Comparison of ENCODE assay signal across 8 cellular contexts in the genomic region with DNA sequence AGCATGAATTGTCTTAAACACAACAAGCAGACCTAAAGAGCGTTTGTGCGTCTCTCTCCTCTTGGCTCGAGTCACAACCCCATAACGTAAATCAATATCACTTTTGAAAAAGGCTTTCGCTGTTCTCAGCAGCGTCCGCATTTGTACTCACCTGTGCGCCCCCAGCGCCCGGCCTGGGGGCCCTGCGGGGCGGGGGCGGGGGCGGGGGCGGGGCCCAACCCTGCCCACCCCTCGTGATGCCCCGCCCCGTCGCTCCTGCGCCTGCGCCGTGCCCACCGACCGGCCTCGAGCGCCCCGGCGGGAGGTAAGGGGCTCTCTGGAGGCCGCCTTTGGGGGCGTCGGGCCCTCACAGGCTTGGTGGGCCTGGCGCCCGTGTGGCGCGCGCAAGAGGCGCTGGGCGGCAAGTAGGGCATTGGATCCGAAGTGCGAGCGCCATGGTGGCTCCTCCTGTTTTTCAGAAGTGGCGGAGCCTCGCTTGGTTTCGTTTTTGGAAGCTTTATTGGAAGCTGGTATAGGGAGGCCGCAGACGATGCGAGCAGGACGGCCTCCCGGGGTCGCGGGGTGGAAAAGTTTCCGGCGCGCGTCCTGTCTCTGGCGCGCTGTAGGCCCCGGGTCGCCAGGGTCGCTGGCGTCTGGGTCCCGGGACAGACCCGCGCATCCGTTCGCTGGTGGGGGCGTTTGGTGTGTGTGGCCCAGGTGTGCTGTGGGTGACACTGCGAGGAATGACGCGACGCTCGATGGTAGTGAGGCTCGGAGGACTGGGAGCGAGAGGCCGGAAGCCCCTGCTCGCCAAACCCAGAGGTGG. TPM values are rescaled to one million over a fixed set of nuclear protein-coding genes. Genes with fewer than 3 reads are reported as not detected.
DNase-seq lines count a peak whose midpoint lies in the region; ATAC-seq and TF ChIP-seq lines count a peak whose summit lies in the region.

Gene STX17, plus strand, starts transcription at position 252 of the 805 bp plus-strand sequence. CDS start 8,586 bp downstream, outside the sequence.

- H3K27ac ChIP-seq in liver (ENCODE audit: low read depth in 1 of 2, low read length in 2 of 2) = peak within 1 kb of the TSS; percentile 98 to 99

- TF ChIP-seq CTCF in liver (IDR thresholded peaks at IDR 0.05; ENCODE audit: low read depth, low read length, missing input control) = no peak

- H3K36me3 ChIP-seq in liver (ENCODE audit: control insufficient read depth in 4 of 4, insufficient read depth in 3 of 4, low read depth in 1 of 4, low read length in 3 of 4) = no peaks in the 10 kb centered on the region

- peak within 1 kb of the TSS; percentile 89 to 98 (median 96) for H3K4me3 ChIP-seq in liver (ENCODE audit: low read depth in 1 of 3, low read length in 3 of 3)

- WGBS in liver = under 1% methylated on average over 76 of the region's 76 CpGs

- no peaks in the 10 kb centered on the region for H3K9me3 ChIP-seq in liver (ENCODE audit: control insufficient read depth in 4 of 4, low read length in 3 of 4)

- DNase-seq in AG20443 (ENCODE audit: low spot score) (peak; percentile 98), NCI-H510A treated with DMSO at 0.1 percent for 48 hours (lab: John Stamatoyannopoulos, UW) (peak; percentile 67), dermis blood vessel endothelial cell (peak; percentile 76)
- DNase-seq in activated CD4-positive, alpha-beta T cell treated with anti-CD3 and anti-CD28 coated beads, Interleukin-2, amount 50 U/mL, for 24 hours (ENCODE audit: low read depth in 1 of 2, low spot score in 1 of 2) = peak; percentile 68 to 72
- peak; percentile 81 for DNase-seq in stimulated activated CD4-positive, alpha-beta T cell treated with anti-CD3 and anti-CD28 coated beads, Interleukin-4, amount 100 ng/mL, for 24 hours

- H3K27me3 ChIP-seq in liver (ENCODE audit: control insufficient read depth in 4 of 4, insufficient read depth in 4 of 4, low read length in 3 of 4) = no peaks in the 10 kb centered on the region

- ATAC-seq in GM19023 (IDR thresholded peaks at IDR 0.05; ENCODE audit: unreplicated experiment) = peak; percentile 87
- ATAC-seq in HG03280 (IDR thresholded peaks at IDR 0.05; ENCODE audit: unreplicated experiment) = peak; percentile 87

- H3K4me1 ChIP-seq in liver (ENCODE audit: control insufficient read depth in 4 of 4, insufficient read depth in 4 of 4, low read length in 3 of 4) = peaks cover 3 to 18% (median 14%) of the 10 kb centered on the region in 4 donors

- H3K9ac ChIP-seq in liver (ENCODE audit: low read depth in 1 of 2, low read length in 2 of 2) = peak within 1 kb of the TSS; percentile 87 to 92

- TF ChIP-seq RAD21 in liver (IDR thresholded peaks at IDR 0.05) = peak in 1 of 2 donors; percentile 23

TF ChIP-seq in liver, 16 proteins besides CTCF, POLR2A, EP300 and RAD21:
- TF ChIP-seq HNF4A (conservative IDR thresholded peaks at IDR 0.05) (no peak), JUND (IDR thresholded peaks at IDR 0.05) (no peak), RXRA (IDR thresholded peaks at IDR 0.05) (peak; percentile 5 to 23), GABPA (IDR thresholded peaks at IDR 0.05 in 1 of 2, conservative IDR thresholded peaks at IDR 0.05 in 1 of 2) (no peak), ATF3 (IDR thresholded peaks at IDR 0.05) (no peak), TAF1 (conservative IDR thresholded peaks at IDR 0.05) (peak; percentile 44), ZBTB33 (IDR thresholded peaks at IDR 0.05) (no peak), SP1 (IDR thresholded peaks at IDR 0.05) (peak; percentile 27), FOXA2 (IDR thresholded peaks at IDR 0.05) (no peak), NR2F2 (IDR thresholded peaks at IDR 0.05) (peak; percentile 43), EGR1 (IDR thresholded peaks at IDR 0.05; ENCODE audit: low read depth in 2 of 2) (peak in 1 of 2 donors; percentile 3), HNF4G (IDR thresholded peaks at IDR 0.05) (no peak), FOXA1 (IDR thresholded peaks at IDR 0.05) (no peak), REST (IDR thresholded peaks at IDR 0.05) (peak; percentile 60), YY1 (IDR thresholded peaks at IDR 0.05) (peak; percentile 88)
- TF ChIP-seq, protein P1, sequence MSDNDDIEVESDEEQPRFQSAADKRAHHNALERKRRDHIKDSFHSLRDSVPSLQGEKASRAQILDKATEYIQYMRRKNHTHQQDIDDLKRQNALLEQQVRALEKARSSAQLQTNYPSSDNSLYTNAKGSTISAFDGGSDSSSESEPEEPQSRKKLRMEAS (IDR thresholded peaks at IDR 0.05) = no peak
TF ChIP-seq in liver: peak in this region for 7.

RNA-seq across cellular contexts. Expression of gene STX17, which starts in this region (rescaled TPM):
- total RNA-seq in dermis blood vessel endothelial cell (21.6 and 23.1 TPM in 2 replicates), liver (10 to 100 TPM; 20.1 to 30.9 TPM)
- polyA plus RNA-seq in liver = 10 to 100 TPM in 1 of 2 donors, 1 to 10 TPM in 1; 8.3 to 22.2 TPM

Comparison
In these comparisons a context has a peak if more than half of its experiments do, and no peak if none do; other contexts are left out.
1. Peak in every context shown above with its lines: DNase-seq, ATAC-seq, H3K4me3 ChIP-seq and H3K27ac ChIP-seq.